17 cellular contexts compared by ENCODE assay signal in genomic region chr6:82361631-82362030, GRCh38. TPM values are rescaled to one million over a fixed set of nuclear protein-coding genes. Genes with fewer than 3 reads are reported as not detected.
DNase-seq lines count a peak whose midpoint lies in the region; FAIRE-seq and TF ChIP-seq lines count a peak whose summit lies in the region.
"Had no signal": no experiment of that assay in that cellular context is flagged by ENCODE, and none has a peak within 500 bp of the region (broad histone marks: within the 10 kb centered on the region; RNA-seq: fewer than 3 reads in every experiment).

No MANE protein-coding gene starts in this region.

- dilution Hi-C loops in keratinocyte (cut with MboI; ENCODE audit: extremely low pct_ligation_motif_present, low sequenced_read_pairs): no loop called here

- TF ChIP-seq CTCF in keratinocyte (optimal IDR thresholded peaks at IDR 0.05 in 1 of 3, IDR thresholded peaks at IDR 0.05 in 1 of 3, conservative IDR thresholded peaks at IDR 0.05 in 1 of 3; ENCODE audit: extremely low read depth in 1 of 3, insufficient read depth in 2 of 3, low read length in 3 of 3) (no peak), dorsolateral prefrontal cortex (IDR thresholded peaks at IDR 0.05 in 54 of 56, conservative IDR thresholded peaks at IDR 0.05 in 2 of 56; ENCODE audit: low read depth in 1 of 56, partially characterized antibody in 56 of 56) (no peak)

- H2AFZ ChIP-seq in keratinocyte (ENCODE audit: control insufficient read depth, low read length): no peak overlapping the region
- H2AFZ ChIP-seq: PC-9 had no signal

- no peaks in the 10 kb centered on the region for H3K27me3 ChIP-seq in ectodermal cell (ENCODE audit: control insufficient read depth, insufficient read depth, low read length, poor library complexity, severe bottlenecking)
- H3K27me3 ChIP-seq in keratinocyte (ENCODE audit: control insufficient read depth, extremely low read depth, insufficient read depth, low read length): no peaks in the 10 kb centered on the region
- H3K27me3 ChIP-seq in dorsolateral prefrontal cortex: peaks cover 0 to 58% (median 25%) of the 10 kb centered on the region in 45 donors

- H3K4me1 ChIP-seq in ectodermal cell (ENCODE audit: control insufficient read depth, insufficient read depth, low read length) (no peaks in the 10 kb centered on the region), keratinocyte (ENCODE audit: control insufficient read depth, extremely low read depth, insufficient read depth, low read length) (peaks cover 23% of the 10 kb centered on the region)

- intact Hi-C loops in dorsolateral prefrontal cortex (cut with DNase I): no loop called here

- H3K36me3 ChIP-seq in ectodermal cell (ENCODE audit: control insufficient read depth, insufficient read depth, low read length): peaks cover 11% of the 10 kb centered on the region
- H3K36me3 ChIP-seq in keratinocyte (ENCODE audit: control insufficient read depth in 2 of 2, extremely low read depth in 1 of 2, insufficient read depth in 2 of 2, low read length in 2 of 2): peaks cover 0 to 14% of the 10 kb centered on the region in 2 experiments

- peak; percentile 72 for DNase-seq in NCI-H226
- DNase-seq in keratinocyte (ENCODE audit: low read depth, low spot score): no peak
- peak; percentile 78 for DNase-seq in putamen (ENCODE audit: low spot score)
- no peak for DNase-seq in germinal center (ENCODE audit: low spot score)
- no peak for DNase-seq in dorsolateral prefrontal cortex
- no peak for DNase-seq in OCI-M2 (lab: John Stamatoyannopoulos, UW; ENCODE audit: unreplicated experiment)
- DNase-seq: DMS79 treated with DMSO at 0.1 percent for 48 hours, KG1, NCI-H1048, NCI-H1436, NCI-H1930, NCI-H526, PC-9 had no signal

- H3K79me2 ChIP-seq in keratinocyte (ENCODE audit: control insufficient read depth, insufficient read depth, low read length): peaks cover 22% of the 10 kb centered on the region

- no peaks in the 10 kb centered on the region for H3K9me1 ChIP-seq in keratinocyte (ENCODE audit: control insufficient read depth, extremely low read depth, insufficient read depth, low read length)

- 91 to 98% methylated on average over 3 of the region's 3 CpGs for WGBS in ectodermal cell, 2 experiments

- no peaks in the 10 kb centered on the region for H4K20me1 ChIP-seq in keratinocyte (ENCODE audit: control insufficient read depth, extremely low read depth, insufficient read depth, low read length)

- FAIRE-seq in keratinocyte (lab: Jason Lieb, UNC): no peak
- FAIRE-seq: H54, HepG2 had no signal

- H3K4me3 ChIP-seq in ectodermal cell (ENCODE audit: insufficient read depth, low read depth, low read length): peak overlapping the region; percentile 7
- H3K4me3 ChIP-seq in keratinocyte (ENCODE audit: control insufficient read depth in 2 of 3, extremely low read depth in 1 of 3, insufficient read depth in 2 of 3, low read depth in 1 of 3, low read length in 3 of 3): no peak overlapping the region
- H3K4me3 ChIP-seq in dorsolateral prefrontal cortex: no peak overlapping the region

- H3K4me2 ChIP-seq in keratinocyte (ENCODE audit: control insufficient read depth, extremely low read depth, insufficient read depth, low read depth, low read length): peak overlapping the region; percentile 84

- H3K9me3 ChIP-seq in ectodermal cell (ENCODE audit: control insufficient read depth, low read length): no peaks in the 10 kb centered on the region
- no peaks in the 10 kb centered on the region for H3K9me3 ChIP-seq in keratinocyte (ENCODE audit: control insufficient read depth, low read depth, low read length)

- H3K9ac ChIP-seq in keratinocyte (ENCODE audit: control insufficient read depth, extremely low read depth, insufficient read depth, low read length): no peak overlapping the region

- H3K27ac ChIP-seq in ectodermal cell (ENCODE audit: insufficient read depth, low read depth, low read length, poor library complexity, severe bottlenecking): no peak overlapping the region
- no peak overlapping the region for H3K27ac ChIP-seq in keratinocyte (ENCODE audit: control insufficient read depth, insufficient read depth, low read length)
- no peak overlapping the region for H3K27ac ChIP-seq in dorsolateral prefrontal cortex
- H3K27ac ChIP-seq: PC-9, RWPE1 had no signal

RNA-seq across cellular contexts. Expression of gene TPBG, which starts 2.0 kb away (rescaled TPM):
- 560 TPM for polyA plus RNA-seq in ectodermal cell (2013, experiment 1 of 4)
- polyA plus RNA-seq in ectodermal cell (2013, experiment 2 of 4): 592 TPM
- polyA plus RNA-seq in ectodermal cell (2013, experiment 3 of 4): 535 TPM
- polyA plus RNA-seq in ectodermal cell (2013, experiment 4 of 4): 631 TPM
- 55.7 to 81.8 TPM (median 69.1 TPM) in 3 replicates for polyA plus RNA-seq in keratinocyte
- 35.9 TPM for polyA plus RNA-seq in keratinocyte (2011; ENCODE audit: low read depth)
- polyA plus RNA-seq in keratinocyte (2011; cell fraction: cytosol; rRNA removed): 25.4 and 40.6 TPM in 2 replicates
- polyA plus RNA-seq in keratinocyte (2011; cell fraction: nucleus; rRNA removed): 274 and 296 TPM in 2 replicates
- 47.0 and 102 TPM in 2 replicates for polyA plus RNA-seq in keratinocyte (2012; ENCODE audit: low replicate concordance)
- 20.0 to 45.0 TPM (median 36.4 TPM) in 3 replicates for polyA minus RNA-seq in keratinocyte
- 42.8 TPM for polyA minus RNA-seq in keratinocyte (2011; cell fraction: cytosol; rRNA and poly(A)+ RNA removed)
- 129 and 153 TPM in 2 replicates for polyA minus RNA-seq in keratinocyte (2011; cell fraction: nucleus; rRNA and poly(A)+ RNA removed)
- 10 to 100 TPM in 86 of 120 experiments, 1 to 10 TPM in 34; 3.1 to 34.2 (median 12.0) TPM for total RNA-seq in dorsolateral prefrontal cortex

Comparison
In these comparisons a context has a peak if more than half of its experiments do, and no peak if none do; other contexts are left out.
1. DNase-seq: peak in NCI-H226 (single experiment) and putamen (single experiment); none in keratinocyte (single experiment), germinal center (single experiment), dorsolateral prefrontal cortex (0 of 10) and OCI-M2 (single experiment).